ENCODE assay signal across 8 cellular contexts in the genomic region with DNA sequence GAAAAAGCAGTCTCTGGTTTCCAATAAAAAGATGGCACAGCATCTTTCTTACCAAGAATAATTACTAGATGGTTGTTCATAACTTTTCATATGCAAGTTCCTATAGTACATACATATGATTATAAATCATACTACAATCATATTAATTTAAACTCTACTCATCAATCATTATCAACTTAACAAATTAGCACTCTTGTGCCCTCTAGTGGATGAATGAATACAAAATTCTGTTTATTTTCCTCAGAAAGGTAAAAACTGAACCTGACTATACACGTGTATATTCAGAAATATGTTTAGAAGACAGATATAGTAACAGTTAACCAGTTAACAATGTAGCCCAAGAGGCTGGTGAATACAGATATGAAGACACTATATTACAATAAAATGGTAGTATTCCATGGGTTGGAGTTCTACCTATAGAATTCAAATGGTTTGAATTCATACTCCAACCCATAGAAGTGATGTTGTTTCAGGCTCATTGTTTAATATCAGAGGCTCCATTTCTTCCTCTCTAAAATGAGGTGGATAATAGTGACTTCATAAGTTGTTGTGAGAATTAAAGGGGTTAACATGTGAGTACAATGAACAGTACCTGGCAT.
DNase-seq lines count a peak whose midpoint lies in the region; ATAC-seq and TF ChIP-seq lines count a peak whose summit lies in the region.

No MANE protein-coding gene starts in this region.

- H3K4me3 Mint-ChIP-seq in activated CD4-positive, alpha-beta memory T cell treated with anti-CD3 and anti-CD28 coated beads for 36 hours = no peak overlapping the region

- H3K27me3 Mint-ChIP-seq in activated CD4-positive, alpha-beta memory T cell treated with anti-CD3 and anti-CD28 coated beads for 36 hours = no peaks in the 10 kb centered on the region

- H3K4me1 Mint-ChIP-seq in activated CD4-positive, alpha-beta memory T cell treated with anti-CD3 and anti-CD28 coated beads for 36 hours (ENCODE audit: low read depth) = no peaks in the 10 kb centered on the region

- no peak overlapping the region for H3K27ac Mint-ChIP-seq in activated CD4-positive, alpha-beta memory T cell treated with anti-CD3 and anti-CD28 coated beads for 36 hours

- H3K27me3 ChIP-seq in left ventricle myocardium inferior (ENCODE audit: low read depth) = no peaks in the 10 kb centered on the region
- H3K27me3 ChIP-seq in right cardiac atrium (ENCODE audit: control insufficient read depth, insufficient read depth) = no peaks in the 10 kb centered on the region
- H3K27me3 ChIP-seq in thyroid gland = peaks cover 3% of the 10 kb centered on the region

- DNase-seq in left ventricle myocardium inferior (no peak), right cardiac atrium (no peak), RKO (ENCODE audit: low spot score) (peak; percentile 44), fibroblast of villous mesenchyme (ENCODE audit: low read depth) (peak; percentile 28), thyroid gland (no peak)
- DNase-seq in activated CD4-positive, alpha-beta memory T cell treated with anti-CD3 and anti-CD28 coated beads for 36 hours = no peak

- intact Hi-C loops in left ventricle myocardium inferior (cut with micrococcal nuclease) = loop anchor here (5.0 to 10.0 kb wide), 2 partner anchors 157 to 174 kb away; no protein-coding TSS in a partner anchor
- intact Hi-C loops in right cardiac atrium (cut with DNase I) = loop anchor here (5.0 to 10.0 kb wide), 2 partner anchors 142 to 174 kb away; no protein-coding TSS in a partner anchor
- intact Hi-C loops in activated CD4-positive, alpha-beta memory T cell treated with anti-CD3 and anti-CD28 coated beads for 36 hours (cut with micrococcal nuclease) = loop anchor here (1.0 kb wide), 1 partner anchor 143 kb away; no protein-coding TSS in a partner anchor
- intact Hi-C loops in thyroid gland (cut with DNase I) = loop anchor here (10.0 kb wide), 1 partner anchor 144 kb away; no protein-coding TSS in a partner anchor

- no peak for TF ChIP-seq POLR2A in thyroid gland (IDR thresholded peaks at IDR 0.05)

- WGBS in right cardiac atrium = 6% methylated on average over 1 of the region's 1 CpG
- 13 to 21% methylated on average over 1 of the region's 1 CpG for WGBS in thyroid gland, 2 donors

- no peaks in the 10 kb centered on the region for H3K4me1 ChIP-seq in left ventricle myocardium inferior
- H3K4me1 ChIP-seq in right cardiac atrium (ENCODE audit: control insufficient read depth, insufficient read depth, low read length) = no peaks in the 10 kb centered on the region
- peaks cover 0 to 2% of the 10 kb centered on the region in 2 donors for H3K4me1 ChIP-seq in thyroid gland

- POLR2A ChIA-PET in activated CD4-positive, alpha-beta memory T cell treated with anti-CD3 and anti-CD28 coated beads for 36 hours (lab: Charles Lee) = no interaction called here

- peak; percentile 70 for TF ChIP-seq CTCF in left ventricle myocardium inferior (IDR thresholded peaks at IDR 0.05; ENCODE audit: borderline replicate concordance)
- peak; percentile 48 for TF ChIP-seq CTCF in fibroblast of villous mesenchyme (IDR thresholded peaks at IDR 0.05; ENCODE audit: insufficient read depth, low read depth, low read length)
- TF ChIP-seq CTCF in thyroid gland (IDR thresholded peaks at IDR 0.05) = peak in 3 of 6 experiments; percentile 55 to 68 (median 62)

- no peaks in the 10 kb centered on the region for H3K36me3 ChIP-seq in left ventricle myocardium inferior
- H3K36me3 ChIP-seq in thyroid gland = no peaks in the 10 kb centered on the region

- H3K9me3 Mint-ChIP-seq in activated CD4-positive, alpha-beta memory T cell treated with anti-CD3 and anti-CD28 coated beads for 36 hours = no peaks in the 10 kb centered on the region

- no peak overlapping the region for H3K27ac ChIP-seq in left ventricle myocardium inferior (replicated peaks)
- H3K27ac ChIP-seq in right cardiac atrium (ENCODE audit: low read length) = no peak overlapping the region
- no peak overlapping the region for H3K27ac ChIP-seq in thyroid gland

- H3K4me3 ChIP-seq in left ventricle myocardium inferior (no peak overlapping the region), right cardiac atrium (ENCODE audit: low read length) (no peak overlapping the region), fibroblast of villous mesenchyme (ENCODE audit: low read depth, low read length) (no peak overlapping the region), thyroid gland (replicated peaks in 1 of 3) (no peak overlapping the region)

- CTCF ChIA-PET in activated CD4-positive, alpha-beta memory T cell treated with anti-CD3 and anti-CD28 coated beads for 36 hours (lab: Charles Lee) = interaction anchor here (1.5 to 2.2 kb wide), 2 partner anchors 142 to 143 kb away, joined by 5 to 8 read pairs; no protein-coding TSS in a partner anchor

- ATAC-seq in right cardiac atrium = no peak
- ATAC-seq in HG02970 (IDR thresholded peaks at IDR 0.05; ENCODE audit: low FRiP score, unreplicated experiment) = no peak
- no peak for ATAC-seq in GM18870 (IDR thresholded peaks at IDR 0.05; ENCODE audit: unreplicated experiment)

- H3K9me3 ChIP-seq in left ventricle myocardium inferior (replicated peaks) (no peaks in the 10 kb centered on the region), right cardiac atrium (ENCODE audit: control insufficient read depth, low read length) (no peaks in the 10 kb centered on the region), thyroid gland (no peaks in the 10 kb centered on the region)

- H3K36me3 Mint-ChIP-seq in activated CD4-positive, alpha-beta memory T cell treated with anti-CD3 and anti-CD28 coated beads for 36 hours = no peaks in the 10 kb centered on the region

Comparison
In these comparisons a context has a peak if more than half of its experiments do, and no peak if none do; other contexts are left out.
1. DNase-seq: peak in RKO (single experiment) and fibroblast of villous mesenchyme (single experiment); none in left ventricle myocardium inferior (single experiment), right cardiac atrium (0 of 3), activated CD4-positive, alpha-beta memory T cell treated with anti-CD3 and anti-CD28 coated beads for 36 hours (single experiment) and thyroid gland (0 of 2).